Comparison of ENCODE assay signal across 8 cellular contexts in genomic region chr2:174771631-174772491, GRCh38. TPM values are rescaled to one million over a fixed set of nuclear protein-coding genes. Genes with fewer than 3 reads are reported as not detected.
DNase-seq lines count a peak whose midpoint lies in the region; ATAC-seq and TF ChIP-seq lines count a peak whose summit lies in the region.

No MANE protein-coding gene starts in this region.

- no peaks in the 10 kb centered on the region for H3K27me3 ChIP-seq in neuron (ENCODE audit: insufficient read depth, low read length)

- no peaks in the 10 kb centered on the region for H3K36me3 Mint-ChIP-seq in activated T-cell treated with anti-CD3 and anti-CD28 coated beads, Interleukin-2, amount 50 U/mL, for 72 hours (ENCODE audit: insufficient read depth in 2 of 2)

- ATAC-seq in HG03196 (IDR thresholded peaks at IDR 0.05; ENCODE audit: unreplicated experiment): peak; percentile 72
- peak; percentile 86 to 91 for ATAC-seq in activated T-cell treated with anti-CD3 and anti-CD28 coated beads, Interleukin-2, amount 50 U/mL, for 72 hours (replicated peaks in 1 of 2)

- POLR2A ChIA-PET in AG04449 (lab: Yijun Ruan, JAX): interaction anchor here (0.6 to 1.9 kb wide), 5 partner anchors 16 to 218 kb away, joined by 3 to 7 read pairs (median 3); no protein-coding TSS in a partner anchor

- no peaks in the 10 kb centered on the region for H3K27me3 Mint-ChIP-seq in activated T-cell treated with anti-CD3 and anti-CD28 coated beads, Interleukin-2, amount 50 U/mL, for 72 hours (ENCODE audit: low read depth)

- DNase-seq in AG04449 (ENCODE audit: low read depth, low spot score) (no peak), NCI-H526 (lab: John Stamatoyannopoulos, UW) (peak; percentile 34 to 81), foreskin melanocyte (peak; percentile 72)
- peak; percentile 62 to 66 for DNase-seq in activated T-cell treated with anti-CD3 and anti-CD28 coated beads, Interleukin-2, amount 50 U/mL, for 72 hours
- no peak for DNase-seq in activated effector memory CD4-positive, alpha-beta T cell treated with anti-CD3 and anti-CD28 coated beads, Interleukin-2, amount 50 U/mL, for 16 hours

- H3K27ac Mint-ChIP-seq in activated T-cell treated with anti-CD3 and anti-CD28 coated beads, Interleukin-2, amount 50 U/mL, for 72 hours: no peak overlapping the region

- H3K4me3 ChIP-seq in AG04449 (ENCODE audit: low read depth, low read length) (no peak overlapping the region), GM12875 (ENCODE audit: low read depth, low read length) (no peak overlapping the region), neuron (ENCODE audit: low read length) (peak overlapping the region; percentile 23)

- CTCF ChIA-PET in AG04449 (lab: Yijun Ruan, JAX): interaction anchor here (0.6 to 12.4 kb wide), 68 partner anchors 7 to 367 kb away, joined by 3 to 417 read pairs (median 5); partner anchors contain the start of gene CHN1

- H2AFZ ChIP-seq in neuron (ENCODE audit: low read depth, low read length): peak overlapping the region; percentile 30

- peaks cover 18% of the 10 kb centered on the region for H3K4me1 Mint-ChIP-seq in activated T-cell treated with anti-CD3 and anti-CD28 coated beads, Interleukin-2, amount 50 U/mL, for 72 hours (ENCODE audit: low read depth)

- peak; percentile 86 for TF ChIP-seq CTCF in AG04449 (IDR thresholded peaks at IDR 0.05; ENCODE audit: insufficient read depth, low read length, missing control alignments)
- peak; percentile 67 for TF ChIP-seq CTCF in GM12875 (IDR thresholded peaks at IDR 0.05; ENCODE audit: borderline replicate concordance, insufficient read depth, low read depth, low read length)

- no peaks in the 10 kb centered on the region for H3K9me3 Mint-ChIP-seq in activated T-cell treated with anti-CD3 and anti-CD28 coated beads, Interleukin-2, amount 50 U/mL, for 72 hours

- no peak overlapping the region for H3K4me3 Mint-ChIP-seq in activated T-cell treated with anti-CD3 and anti-CD28 coated beads, Interleukin-2, amount 50 U/mL, for 72 hours

- H3K9me3 ChIP-seq in neuron (ENCODE audit: low read length): no peaks in the 10 kb centered on the region

- H3K4me1 ChIP-seq in neuron (ENCODE audit: insufficient read depth, low read length): peaks cover 26% of the 10 kb centered on the region

- H3K36me3 ChIP-seq in neuron (ENCODE audit: insufficient read depth, low read length): no peaks in the 10 kb centered on the region

RNA-seq across cellular contexts. Expression of gene CHRNA1, which starts 7.6 kb away (rescaled TPM):
- not detected for total RNA-seq in activated T-cell treated with anti-CD3 and anti-CD28 coated beads, Interleukin-2, amount 50 U/mL, for 72 hours

Comparison
In these comparisons a context has a peak if more than half of its experiments do, and no peak if none do; other contexts are left out.
1. DNase-seq: peak in NCI-H526 (2 of 2), activated T-cell treated with anti-CD3 and anti-CD28 coated beads, Interleukin-2, amount 50 U/mL, for 72 hours (2 of 2) and foreskin melanocyte (single experiment); none in AG04449 (single experiment) and activated effector memory CD4-positive, alpha-beta T cell treated with anti-CD3 and anti-CD28 coated beads, Interleukin-2, amount 50 U/mL, for 16 hours (single experiment).